18 cellular contexts compared by ENCODE assay signal in genomic region chr9:35026671-35027070, GRCh38. TPM values are rescaled to one million over a fixed set of nuclear protein-coding genes. Genes with fewer than 3 reads are reported as not detected.
DNase-seq lines count a peak whose midpoint lies in the region; ATAC-seq and TF ChIP-seq lines count a peak whose summit lies in the region.
"Had no signal": no experiment of that assay in that cellular context is flagged by ENCODE, and none has a peak within 500 bp of the region (broad histone marks: within the 10 kb centered on the region; RNA-seq: fewer than 3 reads in every experiment).

No MANE protein-coding gene starts in this region.

- peaks cover 43% of the 10 kb centered on the region for H3K4me1 Mint-ChIP-seq in HFFc6 (ENCODE audit: low read depth)
- peaks cover 20% of the 10 kb centered on the region for H3K4me1 Mint-ChIP-seq in activated CD8-positive, alpha-beta T cell treated with anti-CD3 and anti-CD28 coated beads, Interleukin-2, amount 10 ng/mL, durations not matched to agents 7 days and 5 days (ENCODE audit: low read depth)
- H3K4me1 Mint-ChIP-seq in CD8-positive, alpha-beta T cell (ENCODE audit: low read depth): peaks cover 8% of the 10 kb centered on the region

- TF ChIP-seq CTCF in HFFc6 (IDR thresholded peaks at IDR 0.05) (no peak), RWPE2 (IDR thresholded peaks at IDR 0.05; ENCODE audit: poor library complexity, severe bottlenecking) (no peak), fibroblast of the aortic adventitia (IDR thresholded peaks at IDR 0.05; ENCODE audit: insufficient read depth, low read length) (no peak), gastrocnemius medialis (IDR thresholded peaks at IDR 0.05 in 4 of 5, conservative IDR thresholded peaks at IDR 0.05 in 1 of 5) (no peak)
- no peak for TF ChIP-seq CTCF in CD8-positive, alpha-beta T cell (IDR thresholded peaks at IDR 0.05)

- H3K36me3 ChIP-seq in RWPE2 (ENCODE audit: low read depth) (no peaks in the 10 kb centered on the region), gastrocnemius medialis (peaks cover 0 to 40% of the 10 kb centered on the region in 2 donors)
- H3K36me3 ChIP-seq in CD8-positive, alpha-beta T cell (ENCODE audit: insufficient read depth, low read length): no peaks in the 10 kb centered on the region
- H3K36me3 ChIP-seq: BLaER1, SJCRH30 had no signal

- peaks cover 1% of the 10 kb centered on the region; the same call in 1 of the 2 replicates for H3K27me3 Mint-ChIP-seq in HFFc6 (ENCODE audit: insufficient read depth)
- no peaks in the 10 kb centered on the region for H3K27me3 Mint-ChIP-seq in activated CD8-positive, alpha-beta T cell treated with anti-CD3 and anti-CD28 coated beads, Interleukin-2, amount 10 ng/mL, durations not matched to agents 7 days and 5 days (ENCODE audit: low read depth)
- H3K27me3 Mint-ChIP-seq in CD8-positive, alpha-beta T cell (ENCODE audit: low read depth): no peaks in the 10 kb centered on the region
- H3K27me3 Mint-ChIP-seq: activated CD4-positive, alpha-beta T cell treated with anti-CD3 and anti-CD28 coated beads, Interleukin-2, amount 10 ng/mL, durations not matched to agents 24 days and 14 days had no signal

- peak overlapping the region; percentile 38 for H3K4me3 Mint-ChIP-seq in HFFc6
- H3K4me3 Mint-ChIP-seq in activated CD8-positive, alpha-beta T cell treated with anti-CD3 and anti-CD28 coated beads, Interleukin-2, amount 10 ng/mL, durations not matched to agents 7 days and 5 days: no peak overlapping the region
- no peak overlapping the region for H3K4me3 Mint-ChIP-seq in CD8-positive, alpha-beta T cell
- H3K4me3 Mint-ChIP-seq: activated CD4-positive, alpha-beta T cell treated with anti-CD3 and anti-CD28 coated beads, Interleukin-2, amount 10 ng/mL, durations not matched to agents 24 days and 14 days had no signal

- peak overlapping the region; percentile 74 for H3K27ac Mint-ChIP-seq in HFFc6
- no peak overlapping the region for H3K27ac Mint-ChIP-seq in activated CD8-positive, alpha-beta T cell treated with anti-CD3 and anti-CD28 coated beads, Interleukin-2, amount 10 ng/mL, durations not matched to agents 7 days and 5 days
- no peak overlapping the region for H3K27ac Mint-ChIP-seq in CD8-positive, alpha-beta T cell
- H3K27ac Mint-ChIP-seq: activated CD4-positive, alpha-beta T cell treated with anti-CD3 and anti-CD28 coated beads, Interleukin-2, amount 10 ng/mL, durations not matched to agents 24 days and 14 days had no signal

- DNase-seq in HFFc6: no peak
- DNase-seq in RWPE2 (ENCODE audit: low spot score): no peak
- DNase-seq in fibroblast of the aortic adventitia (ENCODE audit: low read depth): peak; percentile 23
- DNase-seq in gastrocnemius medialis: no peak
- DNase-seq in NAMALWA (ENCODE audit: low spot score): no peak
- no peak for DNase-seq in cortex of kidney (lab: John Stamatoyannopoulos, UW)
- DNase-seq in activated CD8-positive, alpha-beta T cell treated with anti-CD3 and anti-CD28 coated beads, Interleukin-2, amount 10 ng/mL, durations not matched to agents 7 days and 5 days: no peak
- DNase-seq in CD8-positive, alpha-beta T cell: no peak
- DNase-seq: activated CD4-positive, alpha-beta T cell treated with anti-CD3 and anti-CD28 coated beads, Interleukin-2, amount 10 ng/mL, durations not matched to agents 24 days and 14 days; activated naive CD4-positive, alpha-beta T cell treated with anti-CD3 and anti-CD28 coated beads, Interleukin-2, amount 50 U/mL, for 16 hours; DMS79 treated with DMSO at 0.1 percent for 48 hours; NCI-H1694; NCI-H510A; pancreas; thyroid gland had no signal

- intact Hi-C loops in gastrocnemius medialis (cut with DNase I; ENCODE audit: low total_unique reads): no loop called here
- intact Hi-C loops in CD8-positive, alpha-beta T cell (cut with DNase I, micrococcal nuclease): no loop called here

- CTCF ChIA-PET in activated CD8-positive, alpha-beta T cell treated with anti-CD3 and anti-CD28 coated beads, Interleukin-2, amount 10 ng/mL, durations not matched to agents 7 days and 5 days (lab: Charles Lee): interaction anchor here (0.8 to 2.8 kb wide), 7 partner anchors 9 to 127 kb away, joined by 3 to 19 read pairs (median 9); partner anchors contain the start of gene PIGO
- CTCF ChIA-PET in CD8-positive, alpha-beta T cell (lab: Charles Lee): no interaction called here

- in situ Hi-C loops in gastrocnemius medialis (cut with MboI; ENCODE audit: low sequenced_read_pairs in 4 of 4): no loop called here

- POLR2A ChIA-PET in activated CD8-positive, alpha-beta T cell treated with anti-CD3 and anti-CD28 coated beads, Interleukin-2, amount 10 ng/mL, durations not matched to agents 7 days and 5 days (lab: Charles Lee): no interaction called here
- POLR2A ChIA-PET in CD8-positive, alpha-beta T cell (lab: Charles Lee): no interaction called here

- H3K36me3 Mint-ChIP-seq in HFFc6 (ENCODE audit: low read depth): peaks cover 63% of the 10 kb centered on the region
- peaks cover 4% of the 10 kb centered on the region for H3K36me3 Mint-ChIP-seq in activated CD8-positive, alpha-beta T cell treated with anti-CD3 and anti-CD28 coated beads, Interleukin-2, amount 10 ng/mL, durations not matched to agents 7 days and 5 days (ENCODE audit: low read depth)
- peaks cover 13% of the 10 kb centered on the region for H3K36me3 Mint-ChIP-seq in CD8-positive, alpha-beta T cell

- H3K4me1 ChIP-seq in RWPE2 (ENCODE audit: insufficient read depth, poor library complexity, severe bottlenecking) (peaks cover 10% of the 10 kb centered on the region), gastrocnemius medialis (peaks cover 0 to 25% of the 10 kb centered on the region in 2 donors)
- H3K4me1 ChIP-seq in CD8-positive, alpha-beta T cell (ENCODE audit: insufficient read depth, low read length): no peaks in the 10 kb centered on the region
- H3K4me1 ChIP-seq: BLaER1, pancreas, thyroid gland had no signal

- no peaks in the 10 kb centered on the region for H3K9me3 ChIP-seq in RWPE2 (ENCODE audit: severe bottlenecking)
- no peaks in the 10 kb centered on the region for H3K9me3 ChIP-seq in gastrocnemius medialis
- no peaks in the 10 kb centered on the region for H3K9me3 ChIP-seq in CD8-positive, alpha-beta T cell (ENCODE audit: low read length)
- H3K9me3 ChIP-seq: pancreas, SJCRH30, thyroid gland had no signal

- H3K27ac ChIP-seq in RWPE2 (ENCODE audit: poor library complexity, severe bottlenecking) (peak overlapping the region; percentile 18), gastrocnemius medialis (peak overlapping the region; percentile 38 to 69 (median 58))
- H3K27ac ChIP-seq in CD8-positive, alpha-beta T cell (ENCODE audit: low read depth, low read length): no peak overlapping the region
- H3K27ac ChIP-seq: BLaER1, pancreas, thyroid gland had no signal

- ATAC-seq in RWPE2 (ENCODE audit: low read depth): no peak
- ATAC-seq in gastrocnemius medialis: no peak
- ATAC-seq in activated CD8-positive, alpha-beta T cell treated with anti-CD3 and anti-CD28 coated beads, Interleukin-2, amount 10 ng/mL, durations not matched to agents 7 days and 5 days: no peak
- ATAC-seq in CD8-positive, alpha-beta T cell: no peak
- ATAC-seq: pancreas had no signal

- H3K4me3 ChIP-seq in RWPE2 (ENCODE audit: severe bottlenecking) (no peak overlapping the region), fibroblast of the aortic adventitia (ENCODE audit: low read depth, low read length) (no peak overlapping the region), gastrocnemius medialis (no peak overlapping the region)
- no peak overlapping the region for H3K4me3 ChIP-seq in CD8-positive, alpha-beta T cell (ENCODE audit: low read depth, low read length)
- H3K4me3 ChIP-seq: BLaER1, pancreas, SJCRH30, skin epidermis, thyroid gland had no signal

- H3K27me3 ChIP-seq in RWPE2 (ENCODE audit: insufficient read depth, poor library complexity, severe bottlenecking) (no peaks in the 10 kb centered on the region), gastrocnemius medialis (no peaks in the 10 kb centered on the region)
- H3K27me3 ChIP-seq in CD8-positive, alpha-beta T cell (ENCODE audit: insufficient read depth, low read length): no peaks in the 10 kb centered on the region
- H3K27me3 ChIP-seq: BLaER1, pancreas, SJCRH30, thyroid gland had no signal

- H3K9me3 Mint-ChIP-seq in HFFc6: peaks cover 28% of the 10 kb centered on the region
- no peaks in the 10 kb centered on the region for H3K9me3 Mint-ChIP-seq in activated CD8-positive, alpha-beta T cell treated with anti-CD3 and anti-CD28 coated beads, Interleukin-2, amount 10 ng/mL, durations not matched to agents 7 days and 5 days (ENCODE audit: insufficient read depth)
- no peaks in the 10 kb centered on the region for H3K9me3 Mint-ChIP-seq in CD8-positive, alpha-beta T cell
- H3K9me3 Mint-ChIP-seq: activated CD4-positive, alpha-beta T cell treated with anti-CD3 and anti-CD28 coated beads, Interleukin-2, amount 10 ng/mL, durations not matched to agents 24 days and 14 days had no signal

- TF ChIP-seq POLR2A in gastrocnemius medialis (IDR thresholded peaks at IDR 0.05): no peak

RNA-seq across cellular contexts. Expression of gene DNAJB5, which starts 37.1 kb away (rescaled TPM):
- total RNA-seq in HFFc6 (2021; fragmentation: NEBNext Ultra II Directional; extraction: Animal tissue kit (Norgen Biotek cat#: 25700)): 10 to 100 TPM; 12.2 to 19.9 (median 16.3) TPM
- 6.9 and 9.6 TPM in 2 replicates for total RNA-seq in fibroblast of the aortic adventitia (ENCODE audit: low replicate concordance)
- total RNA-seq in gastrocnemius medialis: 100 to 1,000 TPM in 3 of 4 donors, 10 to 100 TPM in 1; 75.3 to 187 (median 128) TPM
- 1 to 10 TPM; 5.1 to 5.5 TPM for total RNA-seq in activated CD8-positive, alpha-beta T cell treated with anti-CD3 and anti-CD28 coated beads, Interleukin-2, amount 10 ng/mL, durations not matched to agents 7 days and 5 days
- total RNA-seq in CD8-positive, alpha-beta T cell: 1 to 10 TPM; 2.1 to 2.2 TPM

RNA-seq across cellular contexts. Expression of gene VCP, which starts 45.8 kb away (rescaled TPM):
- total RNA-seq in HFFc6 (2021; fragmentation: NEBNext Ultra II Directional; extraction: Animal tissue kit (Norgen Biotek cat#: 25700)): 100 to 1,000 TPM; 324 to 457 (median 374) TPM
- total RNA-seq in fibroblast of the aortic adventitia (ENCODE audit: low replicate concordance): 203 and 210 TPM in 2 replicates
- total RNA-seq in gastrocnemius medialis: 100 to 1,000 TPM; 265 to 354 (median 342) TPM
- total RNA-seq in activated CD8-positive, alpha-beta T cell treated with anti-CD3 and anti-CD28 coated beads, Interleukin-2, amount 10 ng/mL, durations not matched to agents 7 days and 5 days: 100 to 1,000 TPM; 214 to 217 TPM
- total RNA-seq in CD8-positive, alpha-beta T cell: 100 to 1,000 TPM; 219 to 231 TPM

RNA-seq across cellular contexts. Expression of gene FANCG, which starts 53.1 kb away (rescaled TPM):
- 10 to 100 TPM; 17.8 to 30.0 (median 28.3) TPM for total RNA-seq in HFFc6 (2021; fragmentation: NEBNext Ultra II Directional; extraction: Animal tissue kit (Norgen Biotek cat#: 25700))
- total RNA-seq in fibroblast of the aortic adventitia (ENCODE audit: low replicate concordance): 16.2 and 32.2 TPM in 2 replicates
- 10 to 100 TPM in 1 of 4 donors, 1 to 10 TPM in 3; 1.8 to 15.7 (median 3.4) TPM for total RNA-seq in gastrocnemius medialis
- 100 to 1,000 TPM; 125 to 136 TPM for total RNA-seq in activated CD8-positive, alpha-beta T cell treated with anti-CD3 and anti-CD28 coated beads, Interleukin-2, amount 10 ng/mL, durations not matched to agents 7 days and 5 days
- total RNA-seq in CD8-positive, alpha-beta T cell: 10 to 100 TPM; 15.2 to 19.4 TPM
